7 cellular contexts compared by ENCODE assay signal in the genomic region with DNA sequence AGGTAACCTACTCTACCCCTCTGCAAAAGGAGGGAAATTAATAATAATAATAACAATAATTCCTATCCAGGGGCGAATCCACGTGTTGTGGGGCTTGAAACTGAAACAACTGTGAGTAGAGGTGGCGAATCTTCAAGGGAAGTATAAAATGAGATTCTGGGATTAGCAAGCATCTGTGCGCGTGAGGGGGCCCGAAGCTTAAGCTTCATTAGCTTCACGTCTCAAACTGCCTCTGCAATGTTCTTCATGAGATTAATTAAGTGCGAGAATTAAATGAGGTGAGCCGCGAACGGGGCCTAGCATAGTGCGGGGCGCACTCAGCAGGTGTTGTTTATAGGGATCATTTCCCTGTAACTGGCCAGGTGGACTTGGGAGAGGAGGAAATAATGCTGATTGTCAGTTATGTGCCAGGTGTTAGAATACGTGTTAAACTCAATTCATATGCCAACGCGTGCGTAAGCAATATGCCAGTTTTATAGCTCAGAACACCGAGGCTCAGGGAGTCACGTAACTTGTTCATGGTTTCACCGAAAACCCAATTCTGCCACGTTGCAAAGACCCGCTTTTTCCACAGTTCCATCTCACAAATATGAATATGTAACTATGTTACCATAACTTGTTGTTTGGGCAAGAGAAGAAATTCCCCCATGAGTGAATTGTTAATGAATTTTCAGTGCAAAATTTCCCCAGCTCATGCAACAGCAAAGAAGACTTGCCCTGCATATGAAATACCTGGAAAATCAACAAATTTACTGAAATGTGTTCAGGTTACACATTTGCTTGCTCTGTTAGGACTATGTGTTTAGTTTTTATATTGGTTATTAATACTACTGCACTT. TPM values are rescaled to one million over a fixed set of nuclear protein-coding genes. Genes with fewer than 3 reads are reported as not detected.
DNase-seq lines count a peak whose midpoint lies in the region; ATAC-seq and TF ChIP-seq lines count a peak whose summit lies in the region.

No MANE protein-coding gene starts in this region.

- TF ChIP-seq POLR2A in thyroid gland (IDR thresholded peaks at IDR 0.05) = no peak

- TF ChIP-seq CTCF in LNCaP clone FGC (IDR thresholded peaks at IDR 0.05; ENCODE audit: control insufficient read depth, extremely low read depth, insufficient read depth) (no peak), thyroid gland (IDR thresholded peaks at IDR 0.05) (no peak)

- no peaks in the 10 kb centered on the region for H3K9me3 Mint-ChIP-seq in activated naive CD8-positive, alpha-beta T cell treated with anti-CD3 and anti-CD28 coated beads for 36 hours

- no peaks in the 10 kb centered on the region for H3K4me1 ChIP-seq in thyroid gland

- WGBS in thyroid gland, 2 donors = 42 to 45% methylated on average over 22 of the region's 22 CpGs

- peak overlapping the region; percentile 84 for H3K27ac Mint-ChIP-seq in activated naive CD8-positive, alpha-beta T cell treated with anti-CD3 and anti-CD28 coated beads for 36 hours

- H3K27me3 ChIP-seq in thyroid gland = no peaks in the 10 kb centered on the region

- DNase-seq in LNCaP clone FGC (ENCODE audit: low read depth) (no peak), left kidney (ENCODE audit: low read depth, low spot score) (peak; percentile 33), thyroid gland (no peak), OCI-M2 (lab: John Stamatoyannopoulos, UW; ENCODE audit: unreplicated experiment) (no peak)
- no peak for DNase-seq in activated naive CD8-positive, alpha-beta T cell treated with anti-CD3 and anti-CD28 coated beads for 36 hours

- intact Hi-C loops in thyroid gland (cut with DNase I) = no loop called here

- H3K9me3 ChIP-seq in thyroid gland = no peaks in the 10 kb centered on the region

- H3K27ac ChIP-seq in thyroid gland = peak overlapping the region in 1 of 3 donors; percentile 77

- peak overlapping the region; percentile 83 for H3K4me3 Mint-ChIP-seq in activated naive CD8-positive, alpha-beta T cell treated with anti-CD3 and anti-CD28 coated beads for 36 hours

- peaks cover 10% of the 10 kb centered on the region for H3K27me3 Mint-ChIP-seq in activated naive CD8-positive, alpha-beta T cell treated with anti-CD3 and anti-CD28 coated beads for 36 hours

- H3K4me3 ChIP-seq in LNCaP clone FGC (ENCODE audit: low read depth, low read length) (peak overlapping the region; percentile 59), thyroid gland (replicated peaks in 1 of 3) (peak overlapping the region in 2 of 3 donors; percentile 59 to 95)

- H3K36me3 Mint-ChIP-seq in activated naive CD8-positive, alpha-beta T cell treated with anti-CD3 and anti-CD28 coated beads for 36 hours = peaks cover 9% of the 10 kb centered on the region

- peaks cover 38% of the 10 kb centered on the region for H3K4me1 Mint-ChIP-seq in activated naive CD8-positive, alpha-beta T cell treated with anti-CD3 and anti-CD28 coated beads for 36 hours

- ATAC-seq in GM18502 (IDR thresholded peaks at IDR 0.05; ENCODE audit: poor library complexity, unreplicated experiment) (peak; percentile 0), HG02678 (IDR thresholded peaks at IDR 0.05; ENCODE audit: unreplicated experiment) (no peak)

- no peaks in the 10 kb centered on the region for H3K36me3 ChIP-seq in thyroid gland

RNA-seq across cellular contexts. Expression of gene SF3B5, which starts 30.3 kb away (rescaled TPM):
- 100 to 1,000 TPM; 258 to 260 TPM for total RNA-seq in activated naive CD8-positive, alpha-beta T cell treated with anti-CD3 and anti-CD28 coated beads for 36 hours
- 100 to 1,000 TPM in 2 of 4 donors, 10 to 100 TPM in 2; 63.1 to 205 (median 133) TPM for total RNA-seq in thyroid gland

RNA-seq across cellular contexts. Expression of gene PLAGL1, which starts 57.0 kb away (rescaled TPM):
- 10 to 100 TPM; 13.1 to 14.5 TPM for total RNA-seq in activated naive CD8-positive, alpha-beta T cell treated with anti-CD3 and anti-CD28 coated beads for 36 hours
- total RNA-seq in thyroid gland = 10 to 100 TPM in 1 of 4 donors, 1 to 10 TPM in 3; 6.6 to 10.5 (median 7.4) TPM
